14 cellular contexts compared by ENCODE assay signal in the genomic region with DNA sequence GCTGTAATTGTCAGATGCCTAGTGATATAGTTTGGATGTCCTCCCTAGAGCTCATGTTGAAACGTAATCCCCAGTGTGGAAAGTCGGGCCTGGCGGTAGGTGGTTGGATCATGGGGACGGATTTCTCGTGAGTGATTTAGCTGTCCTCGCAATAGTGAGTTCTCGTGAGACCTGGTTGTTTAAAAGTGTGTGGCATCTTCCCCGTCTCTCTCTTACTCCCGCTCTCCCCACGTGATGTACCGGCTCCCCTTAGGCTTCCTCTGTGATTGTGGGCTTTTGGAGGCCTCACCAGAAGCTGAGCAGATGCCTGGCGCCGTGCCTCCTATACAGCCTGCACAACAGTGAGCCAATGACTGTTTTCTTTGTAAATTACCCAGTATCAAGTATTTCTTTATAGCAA.
A peak's percentile ranks its signal among the peaks of the same experiment; 100 is the strongest.
DNase-seq lines count a peak whose midpoint lies in the region; ATAC-seq and TF ChIP-seq lines count a peak whose summit lies in the region.
"Had no signal": no experiment of that assay in that cellular context is flagged by ENCODE, and none has a peak within 500 bp of the region (broad histone marks: within the 10 kb centered on the region; RNA-seq: fewer than 3 reads in every experiment).

No MANE protein-coding gene starts in this region.

- in situ Hi-C loops in Panc1 (cut with HindIII; ENCODE audit: low pct_unique_long_range_greater_than_20kb, low sequenced_read_pairs) = no loop called here

- no peaks in the 10 kb centered on the region for H3K27me3 Mint-ChIP-seq in effector memory CD8-positive, alpha-beta T cell
- peaks cover 1% of the 10 kb centered on the region for H3K27me3 Mint-ChIP-seq in endodermal cell (ENCODE audit: insufficient read depth)
- H3K27me3 Mint-ChIP-seq: CD4-positive, alpha-beta memory T cell had no signal

- H2AK5ac ChIP-seq in mesenchymal stem cell (ENCODE audit: low read length, severe bottlenecking) = no peak overlapping the region

- H3K9me3 ChIP-seq in HEK293 (ENCODE audit: control insufficient read depth, insufficient read depth, low read depth, low read length) = no peaks in the 10 kb centered on the region
- H3K9me3 ChIP-seq in Panc1 (ENCODE audit: control insufficient read depth, insufficient read depth, low read depth, low read length) = no peaks in the 10 kb centered on the region
- H3K9me3 ChIP-seq in mesenchymal stem cell (ENCODE audit: control insufficient read depth, low read length) = no peaks in the 10 kb centered on the region
- H3K9me3 ChIP-seq in endodermal cell (ENCODE audit: control insufficient read depth, low read length) = no peaks in the 10 kb centered on the region
- H3K9me3 ChIP-seq: BE2C, HAP-1 had no signal

- POLR2A ChIA-PET in HEK293 (lab: Yijun Ruan, JAX) (no interaction called here), Panc1 (lab: Charles Lee) (no interaction called here)

- H3K4me3 ChIP-seq in HEK293 (ENCODE audit: low read depth, low read length) = no peak overlapping the region
- no peak overlapping the region for H3K4me3 ChIP-seq in Panc1 (ENCODE audit: low read depth in 2 of 2, low read length in 2 of 2)
- H3K4me3 ChIP-seq in mesenchymal stem cell (ENCODE audit: insufficient read depth in 1 of 2, low read depth in 1 of 2, low read length in 2 of 2) = no peak overlapping the region
- no peak overlapping the region for H3K4me3 ChIP-seq in endodermal cell (ENCODE audit: low read length)
- H3K4me3 ChIP-seq: GM12878, HAP-1 had no signal

- no peaks in the 10 kb centered on the region for H3K4me1 Mint-ChIP-seq in effector memory CD8-positive, alpha-beta T cell (ENCODE audit: low read depth in 2 of 2)
- H3K4me1 Mint-ChIP-seq in endodermal cell = no peaks in the 10 kb centered on the region
- H3K4me1 Mint-ChIP-seq: CD4-positive, alpha-beta memory T cell had no signal

- peaks cover 8% of the 10 kb centered on the region; the same call in 1 of the 2 replicates for H3K27me3 ChIP-seq in Panc1 (ENCODE audit: control insufficient read depth, insufficient read depth, low read length)
- peaks cover 0 to 3% of the 10 kb centered on the region in 2 experiments for H3K27me3 ChIP-seq in mesenchymal stem cell (ENCODE audit: control insufficient read depth in 1 of 2, insufficient read depth in 1 of 2, low read length in 2 of 2)
- no peaks in the 10 kb centered on the region for H3K27me3 ChIP-seq in endodermal cell (ENCODE audit: control insufficient read depth, insufficient read depth, low read length, poor library complexity, severe bottlenecking)
- H3K27me3 ChIP-seq: BE2C had no signal

- no peak overlapping the region for H4K91ac ChIP-seq in mesenchymal stem cell (ENCODE audit: low read length)

- no peak overlapping the region for H3K9ac ChIP-seq in mesenchymal stem cell (ENCODE audit: low read length)
- H3K9ac ChIP-seq in endodermal cell (ENCODE audit: extremely low read depth, low read length, poor library complexity, severe bottlenecking) = no peak overlapping the region

- 97% methylated on average over 11 of the region's 13 CpGs for WGBS in mesenchymal stem cell
- WGBS in endodermal cell (ENCODE audit: insufficient coverage in 1 of 2, insufficient read length in 1 of 2), 2 experiments = 80 to 97% methylated on average over 1 to 13 of the region's 13 CpGs

- intact Hi-C loops in Panc1 (cut with micrococcal nuclease; ENCODE audit: unreplicated experiment) = no loop called here

- H3K36me3 ChIP-seq in HEK293 (ENCODE audit: control insufficient read depth in 2 of 2, insufficient read depth in 1 of 2, low read length in 2 of 2) (no peaks in the 10 kb centered on the region), Panc1 (ENCODE audit: control insufficient read depth, insufficient read depth, low read length) (no peaks in the 10 kb centered on the region), mesenchymal stem cell (ENCODE audit: control insufficient read depth in 1 of 2, insufficient read depth in 2 of 2, low read depth in 1 of 2, low read length in 2 of 2) (no peaks in the 10 kb centered on the region), endodermal cell (ENCODE audit: control insufficient read depth, insufficient read depth, low read length) (no peaks in the 10 kb centered on the region)
- H3K36me3 ChIP-seq: BE2C, HAP-1 had no signal

- H3K36me3 Mint-ChIP-seq in effector memory CD8-positive, alpha-beta T cell (ENCODE audit: insufficient read depth) = no peaks in the 10 kb centered on the region
- H3K36me3 Mint-ChIP-seq in endodermal cell (ENCODE audit: low read depth) = no peaks in the 10 kb centered on the region
- H3K36me3 Mint-ChIP-seq: CD4-positive, alpha-beta memory T cell had no signal

- H3K4me3 Mint-ChIP-seq in effector memory CD8-positive, alpha-beta T cell = no peak overlapping the region
- no peak overlapping the region for H3K4me3 Mint-ChIP-seq in endodermal cell
- H3K4me3 Mint-ChIP-seq: CD4-positive, alpha-beta memory T cell had no signal

- CTCF ChIA-PET in HEK293 (lab: Yijun Ruan, JAX) = no interaction called here
- CTCF ChIA-PET in Panc1 (lab: Charles Lee) = no interaction called here

- peaks cover 0 to 2% of the 10 kb centered on the region in 2 donors for H3K9me3 Mint-ChIP-seq in effector memory CD8-positive, alpha-beta T cell
- H3K9me3 Mint-ChIP-seq in endodermal cell = no peaks in the 10 kb centered on the region

- no TSS peak for BruUV-seq in Panc1 (replicated peaks; lab: Mats Ljungman, UMichigan)

- TF ChIP-seq CTCF in HEK293 (tag by site-specific recombination; IDR thresholded peaks at IDR 0.05) (no peak), Panc1 (IDR thresholded peaks at IDR 0.05) (no peak), endodermal cell (conservative IDR thresholded peaks at IDR 0.05) (no peak)

- H2AFZ ChIP-seq in mesenchymal stem cell (ENCODE audit: low read depth, low read length) = peak overlapping the region; percentile 39

- no peak overlapping the region for H3K18ac ChIP-seq in mesenchymal stem cell (ENCODE audit: low read depth in 1 of 2, low read length in 2 of 2)

- DNase-seq in Panc1 (ENCODE audit: low read depth, low spot score) (no peak), mesenchymal stem cell (no peak), putamen (ENCODE audit: low spot score) (peak; percentile 8), endodermal cell (no peak)
- DNase-seq in effector memory CD8-positive, alpha-beta T cell = no peak
- DNase-seq in stimulated activated CD4-positive, alpha-beta T cell treated with anti-CD3 and anti-CD28 coated beads, Interleukin-4, amount 100 ng/mL, for 4 hours = no peak
- DNase-seq: BE2C; CD4-positive, alpha-beta memory T cell; DMS79; GOT3 had no signal

- no peaks in the 10 kb centered on the region for H3K79me1 ChIP-seq in mesenchymal stem cell (replicated peaks; ENCODE audit: low read length, poor library complexity, severe bottlenecking)

- no peak overlapping the region for H3K27ac ChIP-seq in HEK293 (ENCODE audit: extremely low read depth, low read depth, low read length)
- H3K27ac ChIP-seq in Panc1 (ENCODE audit: low read length) = no peak overlapping the region
- no peak overlapping the region for H3K27ac ChIP-seq in mesenchymal stem cell (ENCODE audit: low read length, poor library complexity, severe bottlenecking)
- H3K27ac ChIP-seq in endodermal cell (ENCODE audit: low read depth, low read length) = no peak overlapping the region
- H3K27ac ChIP-seq: C4-2B had no signal

- no peaks in the 10 kb centered on the region; the same call in 1 of the 2 replicates for H3K4me1 ChIP-seq in HEK293 (ENCODE audit: control insufficient read depth, insufficient read depth, low read length)
- no peaks in the 10 kb centered on the region for H3K4me1 ChIP-seq in Panc1 (ENCODE audit: control insufficient read depth, insufficient read depth, low read length)
- no peaks in the 10 kb centered on the region for H3K4me1 ChIP-seq in mesenchymal stem cell (ENCODE audit: control insufficient read depth, insufficient read depth, low read depth, low read length)
- H3K4me1 ChIP-seq in endodermal cell (ENCODE audit: control insufficient read depth, insufficient read depth, low read length) = no peaks in the 10 kb centered on the region
- H3K4me1 ChIP-seq: BE2C had no signal

- no peak overlapping the region for H3K23ac ChIP-seq in mesenchymal stem cell (ENCODE audit: low read length in 2 of 2)

- H2BK15ac ChIP-seq in mesenchymal stem cell (ENCODE audit: low read depth, poor library complexity, severe bottlenecking) = no peak overlapping the region

- no peak overlapping the region for H2BK12ac ChIP-seq in mesenchymal stem cell (ENCODE audit: low read length in 2 of 2)

- 0 out of 2 replicates have a peak, but pooled peaks have one; percentile 42 for ATAC-seq in Panc1
- no peak for ATAC-seq in effector memory CD8-positive, alpha-beta T cell (replicated peaks)
- ATAC-seq: GM12878 had no signal

- H4K8ac ChIP-seq in mesenchymal stem cell (ENCODE audit: low read length) = no peak overlapping the region

- no peak overlapping the region for H3K14ac ChIP-seq in mesenchymal stem cell (ENCODE audit: low read length in 2 of 2)

- no peak overlapping the region for H3K27ac Mint-ChIP-seq in effector memory CD8-positive, alpha-beta T cell
- H3K27ac Mint-ChIP-seq in endodermal cell = no peak overlapping the region
- H3K27ac Mint-ChIP-seq: CD4-positive, alpha-beta memory T cell had no signal

- no peak overlapping the region for H2BK5ac ChIP-seq in mesenchymal stem cell (ENCODE audit: low read depth, low read length, poor library complexity, severe bottlenecking)

- H2BK120ac ChIP-seq in mesenchymal stem cell (ENCODE audit: low read depth, low read length) = no peak overlapping the region

- no peak overlapping the region for H3K4me2 ChIP-seq in mesenchymal stem cell (ENCODE audit: low read length, poor library complexity, severe bottlenecking)

- H3K4ac ChIP-seq in mesenchymal stem cell (ENCODE audit: low read depth in 1 of 2, low read length in 2 of 2) = no peak overlapping the region

TF ChIP-seq in HEK293, 187 proteins besides CTCF, POLR2A, EP300 and RAD21:
- TF ChIP-seq ZNF658 (tag by site-specific recombination; IDR thresholded peaks at IDR 0.05) (no peak), MZF1 (tag by site-specific recombination; IDR thresholded peaks at IDR 0.05; ENCODE audit: borderline replicate concordance) (peak; percentile 56; the same call in 1 of the 2 replicates)
